In the genomic region with DNA sequence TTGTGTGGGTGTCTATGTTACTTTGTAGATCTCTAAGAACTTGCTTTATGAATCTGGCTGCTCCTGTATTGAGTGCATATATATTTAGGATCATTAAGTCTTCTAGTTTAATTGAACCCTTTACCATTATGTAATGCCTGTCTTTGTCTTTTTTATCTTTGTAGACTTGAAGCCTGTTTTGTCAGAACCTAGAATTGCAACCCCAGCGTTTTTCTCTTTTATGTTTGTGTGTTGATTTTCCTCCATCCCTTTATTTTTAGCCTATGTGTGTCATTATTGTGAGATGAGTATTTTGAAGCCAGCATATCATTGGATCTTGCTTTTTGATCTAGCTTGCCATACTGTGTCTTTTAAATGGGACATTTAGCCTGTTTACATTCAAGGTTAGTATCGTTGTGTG, we compare ENCODE assay signal across 31 cellular contexts.
"Had no signal": no experiment of that assay in that cellular context is flagged by ENCODE, and none has a peak within 500 bp of the region (broad histone marks: within the 10 kb centered on the region; RNA-seq: fewer than 3 reads in every experiment).

No MANE protein-coding gene starts in this region.

- ATAC-seq: activated CD4-positive, alpha-beta T cell treated with anti-CD3 and anti-CD28 coated beads for 36 hours; activated CD4-positive, CD25-positive, alpha-beta regulatory T cell treated with anti-CD3 and anti-CD28 coated beads, Interleukin-2, amount 50 U/mL, for 24 hours; activated CD8-positive, alpha-beta memory T cell treated with anti-CD3 and anti-CD28 coated beads, Interleukin-2, amount 10 ng/mL, durations not matched to agents 7 days and 5 days; activated CD8-positive, alpha-beta T cell treated with anti-CD3 and anti-CD28 coated beads, Interleukin-2, amount 10 ng/mL, durations not matched to agents 7 days and 5 days; activated naive CD8-positive, alpha-beta T cell treated with anti-CD3 and anti-CD28 coated beads, Interleukin-2, amount 50 U/mL, for 24 hours; WTC11 had no signal

- H3K4me1 ChIP-seq: ascending aorta had no signal

- H3K27ac ChIP-seq: ascending aorta, cardiac muscle cell, WERI-Rb-1 had no signal

- H3K4me3 ChIP-seq: ascending aorta, cardiac muscle cell had no signal

- FAIRE-seq: bronchial epithelial cell had no signal

- H3K36me3 ChIP-seq: ascending aorta, cardiac muscle cell, WERI-Rb-1 had no signal

- H3K27me3 ChIP-seq: ascending aorta, cardiac muscle cell had no signal

- DNase-seq: activated CD4-positive, alpha-beta memory T cell treated with anti-CD3 and anti-CD28 coated beads, Interleukin-2, amount 10 ng/mL, durations not matched to agents 7 days and 5 days; activated CD4-positive, alpha-beta T cell treated with anti-CD3 and anti-CD28 coated beads for 1 hour; activated CD4-positive, alpha-beta T cell treated with anti-CD3 and anti-CD28 coated beads for 36 hours; activated CD4-positive, alpha-beta T cell treated with anti-CD3 and anti-CD28 coated beads for 48 hours; activated CD4-positive, alpha-beta T cell treated with anti-CD3 and anti-CD28 coated beads, Interleukin-2, amount 10 ng/mL, durations not matched to agents 7 days and 5 days; activated CD4-positive, alpha-beta T cell treated with anti-CD3 and anti-CD28 coated beads, Interleukin-2, amount 50 U/mL, for 48 hours; activated CD4-positive, CD25-positive, alpha-beta regulatory T cell; activated CD8-positive, alpha-beta memory T cell treated with anti-CD3 and anti-CD28 coated beads for 24 hours; activated CD8-positive, alpha-beta memory T cell treated with anti-CD3 and anti-CD28 coated beads, Interleukin-2, amount 10 ng/mL, durations not matched to agents 7 days and 5 days; activated CD8-positive, alpha-beta memory T cell treated with anti-CD3 and anti-CD28 coated beads, Interleukin-2, amount 50 U/mL, for 48 hours; activated CD8-positive, alpha-beta T cell treated with anti-CD3 and anti-CD28 coated beads, Interleukin-2, amount 10 ng/mL, durations not matched to agents 7 days and 5 days; activated effector memory CD4-positive, alpha-beta T cell treated with Interleukin-2 at 50 U/mL for 16 hours; activated gamma-delta T cell; activated naive CD4-positive, alpha-beta T cell treated with anti-CD3 and anti-CD28 coated beads, Interleukin-2, amount 10 ng/mL, durations not matched to agents 7 days and 5 days; activated naive CD4-positive, alpha-beta T cell treated with Interleukin-2 at 50 U/mL for 16 hours; activated naive CD8-positive, alpha-beta T cell treated with anti-CD3 and anti-CD28 coated beads, Interleukin-2, amount 10 ng/mL, durations not matched to agents 7 days and 5 days; activated naive CD8-positive, alpha-beta T cell treated with anti-CD3 and anti-CD28 coated beads, Interleukin-2, amount 50 U/mL, for 24 hours; activated T-cell treated with anti-CD3 and anti-CD28 coated beads, Interleukin-2, amount 50 U/mL, for 24 hours; activated T-cell treated with anti-CD3 and anti-CD28 coated beads, Interleukin-2, amount 50 U/mL, for 48 hours; amygdala; anterior cingulate cortex; caudate nucleus; cerebellar nuclear complex; T-helper 2 cell; T-helper 9 cell; WERI-Rb-1 had no signal

- H3K9me3 ChIP-seq: ascending aorta had no signal
